Comparison of ENCODE assay signal across 39 cellular contexts in the genomic region with DNA sequence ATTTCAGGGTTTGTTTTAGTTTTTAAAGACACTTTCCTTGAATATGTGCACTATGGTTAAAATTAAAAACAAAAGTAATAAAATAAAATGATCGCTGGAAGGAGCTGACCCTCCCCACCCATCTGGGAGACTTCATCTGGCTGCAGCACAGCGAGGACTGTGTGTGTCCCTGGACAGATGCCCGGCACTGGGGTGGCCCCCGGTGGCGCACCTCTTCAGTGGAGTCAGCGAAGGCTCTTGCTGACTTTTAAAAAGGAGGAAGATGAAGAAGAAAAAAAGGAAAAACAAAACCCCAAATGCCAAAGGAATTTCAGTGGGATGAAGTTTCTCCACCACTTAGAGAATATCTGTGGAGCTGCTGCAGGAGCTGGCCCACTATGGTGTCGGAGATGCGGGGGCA. TPM values are rescaled to one million over a fixed set of nuclear protein-coding genes. Genes with fewer than 3 reads are reported as not detected.
"Had no signal": no experiment of that assay in that cellular context is flagged by ENCODE, and none has a peak within 500 bp of the region (broad histone marks: within the 10 kb centered on the region; RNA-seq: fewer than 3 reads in every experiment).

No MANE protein-coding gene starts in this region.

- H3K36me3 ChIP-seq: adrenal gland, ascending aorta, brain microvascular endothelial cell, breast epithelium, cardiac muscle cell had no signal

- DNase-seq: activated effector memory CD4-positive, alpha-beta T cell treated with anti-CD3 and anti-CD28 coated beads, Interleukin-2, amount 50 U/mL, for 16 hours; activated effector memory CD4-positive, alpha-beta T cell treated with Interleukin-2 at 50 U/mL for 16 hours; activated naive CD4-positive, alpha-beta T cell; activated naive CD4-positive, alpha-beta T cell treated with anti-CD3 and anti-CD28 coated beads for 36 hours; activated naive CD4-positive, alpha-beta T cell treated with anti-CD3 and anti-CD28 coated beads, Interleukin-2, amount 10 ng/mL, durations not matched to agents 7 days and 5 days; activated naive CD4-positive, alpha-beta T cell treated with anti-CD3 and anti-CD28 coated beads, Interleukin-2, amount 50 U/mL, for 16 hours; activated naive CD4-positive, alpha-beta T cell treated with Interleukin-2 at 50 U/mL for 16 hours; activated naive CD8-positive, alpha-beta T cell treated with anti-CD3 and anti-CD28 coated beads for 36 hours; activated naive CD8-positive, alpha-beta T cell treated with anti-CD3 and anti-CD28 coated beads, Interleukin-2, amount 10 ng/mL, durations not matched to agents 7 days and 5 days; activated naive CD8-positive, alpha-beta T cell treated with anti-CD3 and anti-CD28 coated beads, Interleukin-2, amount 50 U/mL, for 24 hours; activated T-cell treated with anti-CD3 and anti-CD28 coated beads for 4 hours; activated T-cell treated with anti-CD3 and anti-CD28 coated beads, Interleukin-2, amount 50 U/mL, for 1 hour; activated T-cell treated with anti-CD3 and anti-CD28 coated beads, Interleukin-2, amount 50 U/mL, for 24 hours; activated T-cell treated with anti-CD3 and anti-CD28 coated beads, Interleukin-2, amount 50 U/mL, for 4 hours; activated T-cell treated with anti-CD3 and anti-CD28 coated beads, Interleukin-2, amount 50 U/mL, for 48 hours; activated T-cell treated with anti-CD3 and anti-CD28 coated beads, Interleukin-2, amount 50 U/mL, for 72 hours; adrenal gland; amniotic stem cell; amygdala; anterior cingulate cortex; aorta; body of pancreas; brain microvascular endothelial cell; caudate nucleus; central memory CD4-positive, alpha-beta T cell; cerebellar nuclear complex had no signal

- H3K27ac ChIP-seq: adrenal gland, ascending aorta, body of pancreas, brain microvascular endothelial cell, breast epithelium, cardiac muscle cell had no signal

- H3K4me1 Mint-ChIP-seq: activated naive CD4-positive, alpha-beta T cell treated with anti-CD3 and anti-CD28 coated beads, Interleukin-2, amount 10 ng/mL, durations not matched to agents 7 days and 5 days; activated naive CD4-positive, alpha-beta T cell treated with anti-CD3 and anti-CD28 coated beads, Interleukin-2, amount 50 U/mL, for 24 hours; activated naive CD8-positive, alpha-beta T cell treated with anti-CD3 and anti-CD28 coated beads for 36 hours; activated naive CD8-positive, alpha-beta T cell treated with anti-CD3 and anti-CD28 coated beads, Interleukin-2, amount 10 ng/mL, durations not matched to agents 7 days and 5 days; activated naive CD8-positive, alpha-beta T cell treated with anti-CD3 and anti-CD28 coated beads, Interleukin-2, amount 50 U/mL, for 24 hours; activated T-helper 17 cell treated with anti-CD3 and anti-CD28 coated beads, Interleukin-2, amount 50 U/mL, for 72 hours; brain; central memory CD8-positive, alpha-beta T cell had no signal

- H3K4me3 ChIP-seq: adrenal gland, ascending aorta, body of pancreas, breast epithelium, cardiac muscle cell had no signal

- H3K27me3 Mint-ChIP-seq: activated naive CD4-positive, alpha-beta T cell treated with anti-CD3 and anti-CD28 coated beads, Interleukin-2, amount 10 ng/mL, durations not matched to agents 7 days and 5 days; activated naive CD8-positive, alpha-beta T cell; activated naive CD8-positive, alpha-beta T cell treated with anti-CD3 and anti-CD28 coated beads for 36 hours; activated naive CD8-positive, alpha-beta T cell treated with anti-CD3 and anti-CD28 coated beads, Interleukin-2, amount 10 ng/mL, durations not matched to agents 7 days and 5 days; activated naive CD8-positive, alpha-beta T cell treated with anti-CD3 and anti-CD28 coated beads, Interleukin-2, amount 50 U/mL, for 24 hours; activated T-helper 17 cell treated with anti-CD3 and anti-CD28 coated beads, Interleukin-2, amount 50 U/mL, for 72 hours; brain had no signal

- ATAC-seq: activated naive CD4-positive, alpha-beta T cell treated with anti-CD3 and anti-CD28 coated beads, Interleukin-2, amount 50 U/mL, for 72 hours; activated naive CD8-positive, alpha-beta T cell treated with anti-CD3 and anti-CD28 coated beads, Interleukin-2, amount 50 U/mL, for 24 hours; activated T-cell treated with anti-CD3 and anti-CD28 coated beads, Interleukin-2, amount 50 U/mL, for 4 hours; activated T-cell treated with anti-CD3 and anti-CD28 coated beads, Interleukin-2, amount 50 U/mL, for 72 hours; activated T-helper 17 cell treated with anti-CD3 and anti-CD28 coated beads, Interleukin-2, amount 50 U/mL, for 72 hours; body of pancreas had no signal

- H3K36me3 Mint-ChIP-seq: activated naive CD4-positive, alpha-beta T cell treated with anti-CD3 and anti-CD28 coated beads, Interleukin-2, amount 10 ng/mL, durations not matched to agents 7 days and 5 days; activated naive CD4-positive, alpha-beta T cell treated with anti-CD3 and anti-CD28 coated beads, Interleukin-2, amount 50 U/mL, for 24 hours; activated naive CD4-positive, alpha-beta T cell treated with anti-CD3 and anti-CD28 coated beads, Interleukin-2, amount 50 U/mL, for 72 hours; activated naive CD8-positive, alpha-beta T cell; activated naive CD8-positive, alpha-beta T cell treated with anti-CD3 and anti-CD28 coated beads for 36 hours; activated naive CD8-positive, alpha-beta T cell treated with anti-CD3 and anti-CD28 coated beads, Interleukin-2, amount 10 ng/mL, durations not matched to agents 7 days and 5 days; brain had no signal

- H3K4me3 Mint-ChIP-seq: activated naive CD4-positive, alpha-beta T cell treated with anti-CD3 and anti-CD28 coated beads for 36 hours; activated naive CD4-positive, alpha-beta T cell treated with anti-CD3 and anti-CD28 coated beads, Interleukin-2, amount 10 ng/mL, durations not matched to agents 7 days and 5 days; activated naive CD4-positive, alpha-beta T cell treated with anti-CD3 and anti-CD28 coated beads, Interleukin-2, amount 50 U/mL, for 24 hours; activated naive CD8-positive, alpha-beta T cell; activated naive CD8-positive, alpha-beta T cell treated with anti-CD3 and anti-CD28 coated beads for 36 hours; activated naive CD8-positive, alpha-beta T cell treated with anti-CD3 and anti-CD28 coated beads, Interleukin-2, amount 10 ng/mL, durations not matched to agents 7 days and 5 days; activated naive CD8-positive, alpha-beta T cell treated with anti-CD3 and anti-CD28 coated beads, Interleukin-2, amount 50 U/mL, for 24 hours; activated T-cell treated with anti-CD3 and anti-CD28 coated beads, Interleukin-2, amount 50 U/mL, for 24 hours; activated T-cell treated with anti-CD3 and anti-CD28 coated beads, Interleukin-2, amount 50 U/mL, for 4 hours; activated T-cell treated with anti-CD3 and anti-CD28 coated beads, Interleukin-2, amount 50 U/mL, for 72 hours; activated T-helper 1 cell treated with anti-CD3 and anti-CD28 coated beads, Interleukin-12 subunit alpha, Interleukin-12 subunit beta, Interleukin-2, Interleukin-4 antibody, amounts not matched to agents 30 ng/mL and 10 ng/mL and 1 ng/mL, durations not matched to agents 14 hours and 24 hours and 36 hours; activated T-helper 17 cell treated with anti-CD3 and anti-CD28 coated beads, Interleukin-2, amount 50 U/mL, for 72 hours; brain; central memory CD8-positive, alpha-beta T cell had no signal

- H3K9me3 ChIP-seq: adrenal gland, ascending aorta, body of pancreas had no signal

- FAIRE-seq: bronchial epithelial cell had no signal

- H3K27ac Mint-ChIP-seq: activated naive CD4-positive, alpha-beta T cell treated with anti-CD3 and anti-CD28 coated beads for 36 hours; activated naive CD4-positive, alpha-beta T cell treated with anti-CD3 and anti-CD28 coated beads, Interleukin-2, amount 10 ng/mL, durations not matched to agents 7 days and 5 days; activated naive CD4-positive, alpha-beta T cell treated with anti-CD3 and anti-CD28 coated beads, Interleukin-2, amount 50 U/mL, for 24 hours; activated naive CD4-positive, alpha-beta T cell treated with anti-CD3 and anti-CD28 coated beads, Interleukin-2, amount 50 U/mL, for 72 hours; activated naive CD8-positive, alpha-beta T cell; activated naive CD8-positive, alpha-beta T cell treated with anti-CD3 and anti-CD28 coated beads for 36 hours; activated naive CD8-positive, alpha-beta T cell treated with anti-CD3 and anti-CD28 coated beads, Interleukin-2, amount 10 ng/mL, durations not matched to agents 7 days and 5 days; activated naive CD8-positive, alpha-beta T cell treated with anti-CD3 and anti-CD28 coated beads, Interleukin-2, amount 50 U/mL, for 24 hours; activated T-cell treated with anti-CD3 and anti-CD28 coated beads, Interleukin-2, amount 50 U/mL, for 24 hours; activated T-cell treated with anti-CD3 and anti-CD28 coated beads, Interleukin-2, amount 50 U/mL, for 72 hours; activated T-helper 1 cell treated with anti-CD3 and anti-CD28 coated beads, Interleukin-12 subunit alpha, Interleukin-12 subunit beta, Interleukin-2, Interleukin-4 antibody, amounts not matched to agents 30 ng/mL and 10 ng/mL and 1 ng/mL, durations not matched to agents 14 hours and 24 hours and 36 hours; activated T-helper 17 cell treated with anti-CD3 and anti-CD28 coated beads, Interleukin-2, amount 50 U/mL, for 72 hours; activated T-helper 2 cell treated with anti-CD3 and anti-CD28 coated beads, Interferon-gamma antibody, Interleukin-2, Interleukin-4, amounts not matched to agents 10 μg/mL and 5 μg/mL and 100 μg/mL, durations not matched to agents 14 hours and 24 hours and 36 hours; brain had no signal

- H3K27me3 ChIP-seq: adrenal gland, ascending aorta, body of pancreas, brain microvascular endothelial cell, cardiac muscle cell had no signal

- H3K9me3 Mint-ChIP-seq: activated naive CD4-positive, alpha-beta T cell treated with anti-CD3 and anti-CD28 coated beads for 36 hours; activated naive CD4-positive, alpha-beta T cell treated with anti-CD3 and anti-CD28 coated beads, Interleukin-2, amount 10 ng/mL, durations not matched to agents 7 days and 5 days; activated naive CD4-positive, alpha-beta T cell treated with anti-CD3 and anti-CD28 coated beads, Interleukin-2, amount 50 U/mL, for 24 hours; activated naive CD4-positive, alpha-beta T cell treated with anti-CD3 and anti-CD28 coated beads, Interleukin-2, amount 50 U/mL, for 72 hours; activated naive CD8-positive, alpha-beta T cell treated with anti-CD3 and anti-CD28 coated beads for 36 hours; activated naive CD8-positive, alpha-beta T cell treated with anti-CD3 and anti-CD28 coated beads, Interleukin-2, amount 10 ng/mL, durations not matched to agents 7 days and 5 days; activated naive CD8-positive, alpha-beta T cell treated with anti-CD3 and anti-CD28 coated beads, Interleukin-2, amount 50 U/mL, for 24 hours; activated T-cell treated with anti-CD3 and anti-CD28 coated beads, Interleukin-2, amount 50 U/mL, for 24 hours; activated T-cell treated with anti-CD3 and anti-CD28 coated beads, Interleukin-2, amount 50 U/mL, for 4 hours; activated T-cell treated with anti-CD3 and anti-CD28 coated beads, Interleukin-2, amount 50 U/mL, for 72 hours; activated T-helper 1 cell treated with anti-CD3 and anti-CD28 coated beads, Interleukin-12 subunit alpha, Interleukin-12 subunit beta, Interleukin-2, Interleukin-4 antibody, amounts not matched to agents 30 ng/mL and 10 ng/mL and 1 ng/mL, durations not matched to agents 14 hours and 24 hours and 36 hours; activated T-helper 17 cell treated with anti-CD3 and anti-CD28 coated beads, Interleukin-2, amount 50 U/mL, for 72 hours; activated T-helper 2 cell treated with anti-CD3 and anti-CD28 coated beads, Interferon-gamma antibody, Interleukin-2, Interleukin-4, amounts not matched to agents 10 μg/mL and 5 μg/mL and 100 μg/mL, durations not matched to agents 14 hours and 24 hours and 36 hours; central memory CD8-positive, alpha-beta T cell had no signal

- H3K4me1 ChIP-seq: adrenal gland, ascending aorta, body of pancreas, breast epithelium had no signal

RNA-seq across cellular contexts. Expression of a gene that starts 5.4 kb away (rescaled TPM):
- total RNA-seq: activated naive CD4-positive, alpha-beta T cell treated with anti-CD3 and anti-CD28 coated beads for 36 hours; activated naive CD4-positive, alpha-beta T cell treated with anti-CD3 and anti-CD28 coated beads, Interleukin-2, amount 50 U/mL, for 72 hours; activated naive CD8-positive, alpha-beta T cell treated with anti-CD3 and anti-CD28 coated beads for 36 hours; activated naive CD8-positive, alpha-beta T cell treated with anti-CD3 and anti-CD28 coated beads, Interleukin-2, amount 10 ng/mL, durations not matched to agents 7 days and 5 days; activated T-cell treated with anti-CD3 and anti-CD28 coated beads, Interleukin-2, amount 50 U/mL, for 4 hours; activated T-cell treated with anti-CD3 and anti-CD28 coated beads, Interleukin-2, amount 50 U/mL, for 72 hours; activated T-helper 1 cell treated with anti-CD3 and anti-CD28 coated beads, Interleukin-12 subunit alpha, Interleukin-12 subunit beta, Interleukin-2, Interleukin-4 antibody, amounts not matched to agents 30 ng/mL and 10 ng/mL and 1 ng/mL, durations not matched to agents 14 hours and 24 hours and 36 hours; activated T-helper 17 cell treated with anti-CD3 and anti-CD28 coated beads, Interleukin-2, amount 50 U/mL, for 72 hours; activated T-helper 2 cell treated with anti-CD3 and anti-CD28 coated beads, Interferon-gamma antibody, Interleukin-2, Interleukin-4, amounts not matched to agents 10 μg/mL and 5 μg/mL and 100 μg/mL, durations not matched to agents 14 hours and 24 hours and 36 hours; body of pancreas; bronchial epithelial cell; cardiac muscle cell; cerebellum had no signal
- polyA plus RNA-seq: aorta, cardiac muscle cell had no signal
